In the genomic region with DNA sequence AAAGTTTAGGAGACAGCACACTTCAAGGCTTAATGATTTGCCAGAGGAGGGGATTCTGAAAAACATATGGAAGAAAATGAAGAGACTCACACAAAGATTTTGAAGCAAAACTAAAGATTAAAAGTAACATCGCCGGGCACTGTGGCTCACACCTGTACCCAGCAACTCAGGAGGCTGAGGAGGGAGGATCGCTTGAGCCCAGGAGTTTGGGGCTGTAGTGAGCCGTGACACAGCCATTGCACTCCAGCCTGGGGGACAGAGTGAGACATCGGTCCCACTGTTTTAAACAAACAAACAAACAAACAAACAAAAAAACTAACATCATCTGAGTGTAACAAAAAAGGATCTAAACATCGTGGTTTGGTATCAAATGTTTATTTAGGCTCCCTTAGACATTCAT, we compare ENCODE assay signal across 11 cellular contexts. TPM values are rescaled to one million over a fixed set of nuclear protein-coding genes. Genes with fewer than 3 reads are reported as not detected.
A peak's percentile ranks its signal among the peaks of the same experiment; 100 is the strongest.
DNase-seq lines count a peak whose midpoint lies in the region; ATAC-seq and TF ChIP-seq lines count a peak whose summit lies in the region.
"Had no signal": no experiment of that assay in that cellular context is flagged by ENCODE, and none has a peak within 500 bp of the region (broad histone marks: within the 10 kb centered on the region; RNA-seq: fewer than 3 reads in every experiment).

No MANE protein-coding gene starts in this region.

- H3K4me3 Mint-ChIP-seq in activated naive CD8-positive, alpha-beta T cell treated with anti-CD3 and anti-CD28 coated beads, Interleukin-2, amount 50 U/mL, for 24 hours, result peak overlapping the region; percentile 42
- H3K4me3 Mint-ChIP-seq in naive thymus-derived CD4-positive, alpha-beta T cell, result peak overlapping the region; percentile 42 to 98 (median 67)

- H3K9me3 Mint-ChIP-seq in activated naive CD8-positive, alpha-beta T cell treated with anti-CD3 and anti-CD28 coated beads, Interleukin-2, amount 50 U/mL, for 24 hours, result no peaks in the 10 kb centered on the region
- no peaks in the 10 kb centered on the region for H3K9me3 Mint-ChIP-seq in naive thymus-derived CD4-positive, alpha-beta T cell

- H3K9me3 ChIP-seq in GM23248 (ENCODE audit: low read depth), result no peaks in the 10 kb centered on the region
- no peaks in the 10 kb centered on the region for H3K9me3 ChIP-seq in naive thymus-derived CD4-positive, alpha-beta T cell (ENCODE audit: control insufficient read depth in 2 of 3, low read length in 3 of 3)

- peaks cover 47% of the 10 kb centered on the region for H3F3A ChIP-seq in GM23248 (ENCODE audit: insufficient read depth)

- H4K20me1 ChIP-seq in GM23248 (ENCODE audit: insufficient read depth), result peaks cover 38% of the 10 kb centered on the region; the same call in 1 of the 2 replicates

- H3K27me3 Mint-ChIP-seq in activated naive CD8-positive, alpha-beta T cell treated with anti-CD3 and anti-CD28 coated beads, Interleukin-2, amount 50 U/mL, for 24 hours, result no peaks in the 10 kb centered on the region
- H3K27me3 Mint-ChIP-seq in naive thymus-derived CD4-positive, alpha-beta T cell, result no peaks in the 10 kb centered on the region

- DNase-seq in AG04449 (ENCODE audit: low read depth, low spot score) (no peak), GM23248 (no peak), cortex of kidney (lab: John Stamatoyannopoulos, UW) (no peak)
- no peak for DNase-seq in activated naive CD8-positive, alpha-beta T cell treated with anti-CD3 and anti-CD28 coated beads, Interleukin-2, amount 50 U/mL, for 24 hours
- no peak for DNase-seq in naive thymus-derived CD4-positive, alpha-beta T cell
- DNase-seq: effector CD4-positive, alpha-beta T cell; NCI-H1436 treated with DMSO at 0.1 percent for 48 hours; stimulated activated naive CD4-positive, alpha-beta T cell had no signal

- peaks cover 63% of the 10 kb centered on the region for H3K4me1 Mint-ChIP-seq in activated naive CD8-positive, alpha-beta T cell treated with anti-CD3 and anti-CD28 coated beads, Interleukin-2, amount 50 U/mL, for 24 hours
- H3K4me1 Mint-ChIP-seq in naive thymus-derived CD4-positive, alpha-beta T cell, result peaks cover 49 to 78% (median 66%) of the 10 kb centered on the region in 7 donors

- POLR2A ChIA-PET in AG04449 (lab: Yijun Ruan, JAX), result no interaction called here
- POLR2A ChIA-PET in naive thymus-derived CD4-positive, alpha-beta T cell (lab: Charles Lee), result interaction anchor here (0.7 kb wide), 1 partner anchor 67 kb away, joined by 3 read pairs; no protein-coding TSS in a partner anchor

- no peak overlapping the region for H2AFZ ChIP-seq in GM23248

- H3K27ac Mint-ChIP-seq in activated naive CD8-positive, alpha-beta T cell treated with anti-CD3 and anti-CD28 coated beads, Interleukin-2, amount 50 U/mL, for 24 hours, result no peak overlapping the region
- peak overlapping the region in 5 of 9 donors; percentile 23 to 53 (median 28) for H3K27ac Mint-ChIP-seq in naive thymus-derived CD4-positive, alpha-beta T cell

- H3K36me3 ChIP-seq in GM23248 (ENCODE audit: low read depth), result peaks cover 15% of the 10 kb centered on the region; the same call in 1 of the 2 replicates
- peaks cover 0 to 14% (median 0%) of the 10 kb centered on the region in 3 experiments for H3K36me3 ChIP-seq in naive thymus-derived CD4-positive, alpha-beta T cell (ENCODE audit: control insufficient read depth in 2 of 3, insufficient read depth in 3 of 3, low read length in 3 of 3)

- H3K4me3 ChIP-seq in AG04449 (ENCODE audit: low read depth, low read length) (peak overlapping the region; percentile 32), GM23248 (peak overlapping the region; percentile 90)
- no peak overlapping the region for H3K4me3 ChIP-seq in naive thymus-derived CD4-positive, alpha-beta T cell (ENCODE audit: low read length)

- WGBS in GM23248 (ENCODE audit: low coverage in 1 of 2, low lambda C conversion rate in 2 of 2, missing lambda C conversion rate in 2 of 2), 2 experiments, result 51 to 53% methylated on average over 6 of the region's 6 CpGs

- no peak for TF ChIP-seq CTCF in AG04449 (IDR thresholded peaks at IDR 0.05; ENCODE audit: insufficient read depth, low read length, missing control alignments)

- H3K4me1 ChIP-seq in GM23248 (ENCODE audit: insufficient read depth), result peaks cover 52% of the 10 kb centered on the region
- H3K4me1 ChIP-seq in naive thymus-derived CD4-positive, alpha-beta T cell (ENCODE audit: control insufficient read depth in 2 of 2, insufficient read depth in 2 of 2, low read length in 2 of 2), result peaks cover 23 to 26% of the 10 kb centered on the region in 2 donors

- peak overlapping the region; percentile 91 for H3K4me2 ChIP-seq in GM23248 (ENCODE audit: unreplicated experiment)

- no peaks in the 10 kb centered on the region for H3K9me2 ChIP-seq in GM23248 (ENCODE audit: insufficient read depth)

- no peak for ATAC-seq in activated naive CD8-positive, alpha-beta T cell treated with anti-CD3 and anti-CD28 coated beads, Interleukin-2, amount 50 U/mL, for 24 hours
- ATAC-seq in naive thymus-derived CD4-positive, alpha-beta T cell, result no peak
- ATAC-seq in HG03280 (IDR thresholded peaks at IDR 0.05; ENCODE audit: unreplicated experiment) (no peak), HG03460 (IDR thresholded peaks at IDR 0.05; ENCODE audit: unreplicated experiment) (no peak), HG03039 (IDR thresholded peaks at IDR 0.05; ENCODE audit: unreplicated experiment) (no peak)

- H3K79me2 ChIP-seq in GM23248 (ENCODE audit: insufficient read depth), result peaks cover 74% of the 10 kb centered on the region

- H3K27me3 ChIP-seq in GM23248 (replicated peaks; ENCODE audit: insufficient read depth), result no peaks in the 10 kb centered on the region
- H3K27me3 ChIP-seq in naive thymus-derived CD4-positive, alpha-beta T cell (ENCODE audit: control insufficient read depth in 2 of 2, insufficient read depth in 2 of 2, low read length in 2 of 2), result no peaks in the 10 kb centered on the region

- peak overlapping the region; percentile 100 for H3K9ac ChIP-seq in GM23248

- peak overlapping the region; percentile 98 for H3K27ac ChIP-seq in GM23248
- no peak overlapping the region for H3K27ac ChIP-seq in naive thymus-derived CD4-positive, alpha-beta T cell (ENCODE audit: low read depth, low read length)

- peaks cover 34% of the 10 kb centered on the region for H3K36me3 Mint-ChIP-seq in activated naive CD8-positive, alpha-beta T cell treated with anti-CD3 and anti-CD28 coated beads, Interleukin-2, amount 50 U/mL, for 24 hours (ENCODE audit: low read depth)
- peaks cover 0 to 14% (median 3%) of the 10 kb centered on the region in 5 donors for H3K36me3 Mint-ChIP-seq in naive thymus-derived CD4-positive, alpha-beta T cell

- intact Hi-C loops in naive thymus-derived CD4-positive, alpha-beta T cell (cut with micrococcal nuclease), result no loop called here

- CTCF ChIA-PET in AG04449 (lab: Yijun Ruan, JAX), result no interaction called here
- CTCF ChIA-PET in naive thymus-derived CD4-positive, alpha-beta T cell (lab: Charles Lee), result no interaction called here

- in situ Hi-C loops in GM23248 (cut with MboI), result no loop called here

RNA-seq across cellular contexts. Expression of a gene that starts 2.5 kb away (rescaled TPM):
- total RNA-seq in GM23248 (2014; rRNA removed; shearing (Covaris generic)), result 275 and 319 TPM in 2 replicates
- polyA plus RNA-seq in GM23248 (2016; fragmentation: Nextera tagmentation; extraction: Ambion mirVana), result 686 and 702 TPM in 2 replicates
- 10 to 100 TPM; 28.1 to 60.9 (median 36.8) TPM for total RNA-seq in naive thymus-derived CD4-positive, alpha-beta T cell
- 10 to 100 TPM; 36.3 to 43.7 TPM for polyA plus RNA-seq in naive thymus-derived CD4-positive, alpha-beta T cell

RNA-seq across cellular contexts. Expression of a gene that starts 33.7 kb away (rescaled TPM):
- 31.7 and 37.6 TPM in 2 replicates for total RNA-seq in GM23248 (2014; rRNA removed; shearing (Covaris generic))
- 24.8 and 26.7 TPM in 2 replicates for polyA plus RNA-seq in GM23248 (2016; fragmentation: Nextera tagmentation; extraction: Ambion mirVana)
- 10 to 100 TPM; 20.6 to 44.3 (median 39.8) TPM for total RNA-seq in naive thymus-derived CD4-positive, alpha-beta T cell
- 10 to 100 TPM; 10.5 to 21.8 TPM for polyA plus RNA-seq in naive thymus-derived CD4-positive, alpha-beta T cell
